In genomic region chr5:112886975-112887374, GRCh38 we compare ENCODE assay signal across 18 cellular contexts. TPM values are rescaled to one million over a fixed set of nuclear protein-coding genes. Genes with fewer than 3 reads are reported as not detected.
A peak's percentile ranks its signal among the peaks of the same experiment; 100 is the strongest.
DNase-seq lines count a peak whose midpoint lies in the region; ATAC-seq and TF ChIP-seq lines count a peak whose summit lies in the region.
"Had no signal": no experiment of that assay in that cellular context is flagged by ENCODE, and none has a peak within 500 bp of the region (broad histone marks: within the 10 kb centered on the region; RNA-seq: fewer than 3 reads in every experiment).

No MANE protein-coding gene starts in this region.

- H3K4me3 Mint-ChIP-seq in activated T-cell treated with anti-CD3 and anti-CD28 coated beads, Interleukin-2, amount 50 U/mL, for 72 hours: no peak overlapping the region
- no peak overlapping the region for H3K4me3 Mint-ChIP-seq in IgD-negative memory B cell
- no peak overlapping the region for H3K4me3 Mint-ChIP-seq in activated T-helper 2 cell treated with anti-CD3 and anti-CD28 coated beads, Interferon-gamma antibody, Interleukin-2, Interleukin-4, amounts not matched to agents 10 μg/mL and 5 μg/mL and 100 μg/mL, durations not matched to agents 14 hours and 24 hours and 36 hours (ENCODE audit: low read depth)
- peak overlapping the region; percentile 18 for H3K4me3 Mint-ChIP-seq in natural killer cell
- H3K4me3 Mint-ChIP-seq: stimulated activated memory B cell treated with anti-CD40 and anti-IgM and Interleukin-4, amounts not matched to agents 10 μg/mL and 1 μg/mL and 100 μg/mL, for 72 hours had no signal

- H3K4me1 Mint-ChIP-seq in activated T-cell treated with anti-CD3 and anti-CD28 coated beads, Interleukin-2, amount 50 U/mL, for 72 hours (ENCODE audit: low read depth): peaks cover 25% of the 10 kb centered on the region
- H3K4me1 Mint-ChIP-seq in IgD-negative memory B cell: peaks cover 2 to 8% (median 6%) of the 10 kb centered on the region in 3 donors
- peaks cover 29% of the 10 kb centered on the region for H3K4me1 Mint-ChIP-seq in activated T-helper 2 cell treated with anti-CD3 and anti-CD28 coated beads, Interferon-gamma antibody, Interleukin-2, Interleukin-4, amounts not matched to agents 10 μg/mL and 5 μg/mL and 100 μg/mL, durations not matched to agents 14 hours and 24 hours and 36 hours (ENCODE audit: low read depth)
- peaks cover 23 to 32% of the 10 kb centered on the region in 2 donors for H3K4me1 Mint-ChIP-seq in natural killer cell

- no peak for TF ChIP-seq CTCF in natural killer cell (IDR thresholded peaks at IDR 0.05)

- intact Hi-C loops in activated T-helper 2 cell treated with anti-CD3 and anti-CD28 coated beads, Interferon-gamma antibody, Interleukin-2, Interleukin-4, amounts not matched to agents 10 μg/mL and 5 μg/mL and 100 μg/mL, durations not matched to agents 14 hours and 24 hours and 36 hours (cut with micrococcal nuclease): no loop called here
- intact Hi-C loops in natural killer cell (cut with micrococcal nuclease): no loop called here

- no peak for DNase-seq in activated T-cell treated with anti-CD3 and anti-CD28 coated beads, Interleukin-2, amount 50 U/mL, for 72 hours
- no peak for DNase-seq in activated T-cell treated with anti-CD3 and anti-CD28 coated beads for 4 hours
- DNase-seq in activated T-helper 2 cell treated with anti-CD3 and anti-CD28 coated beads, Interferon-gamma antibody, Interleukin-2, Interleukin-4, amounts not matched to agents 10 μg/mL and 5 μg/mL and 100 μg/mL, durations not matched to agents 14 hours and 24 hours and 36 hours (ENCODE audit: low spot score): no peak
- no peak for DNase-seq in natural killer cell
- DNase-seq in SW 1271 (lab: John Stamatoyannopoulos, UW): no peak
- DNase-seq in stimulated activated CD4-positive, alpha-beta T cell treated with anti-CD3 and anti-CD28 coated beads, Interleukin-4, amount 100 ng/mL, for 24 hours: no peak
- DNase-seq: C1 segment of cervical spinal cord, colonic mucosa, DMS153, GF-D8, NCI-H69, OCI-M1, pancreas had no signal

- peaks cover 9 to 21% of the 10 kb centered on the region in 2 donors for H3K36me3 Mint-ChIP-seq in activated T-cell treated with anti-CD3 and anti-CD28 coated beads, Interleukin-2, amount 50 U/mL, for 72 hours (ENCODE audit: insufficient read depth in 2 of 2)
- H3K36me3 Mint-ChIP-seq in IgD-negative memory B cell: peaks cover 9% of the 10 kb centered on the region
- H3K36me3 Mint-ChIP-seq in activated T-helper 2 cell treated with anti-CD3 and anti-CD28 coated beads, Interferon-gamma antibody, Interleukin-2, Interleukin-4, amounts not matched to agents 10 μg/mL and 5 μg/mL and 100 μg/mL, durations not matched to agents 14 hours and 24 hours and 36 hours (ENCODE audit: low read depth): peaks cover 57% of the 10 kb centered on the region
- H3K36me3 Mint-ChIP-seq in natural killer cell: peaks cover 1% of the 10 kb centered on the region

- H3K9me3 Mint-ChIP-seq in activated T-cell treated with anti-CD3 and anti-CD28 coated beads, Interleukin-2, amount 50 U/mL, for 72 hours: peaks cover 2 to 3% of the 10 kb centered on the region in 2 donors
- H3K9me3 Mint-ChIP-seq in IgD-negative memory B cell (no peaks in the 10 kb centered on the region), natural killer cell (no peaks in the 10 kb centered on the region)
- H3K9me3 Mint-ChIP-seq in activated T-helper 2 cell treated with anti-CD3 and anti-CD28 coated beads, Interferon-gamma antibody, Interleukin-2, Interleukin-4, amounts not matched to agents 10 μg/mL and 5 μg/mL and 100 μg/mL, durations not matched to agents 14 hours and 24 hours and 36 hours: peaks cover 6% of the 10 kb centered on the region
- H3K9me3 Mint-ChIP-seq: stimulated activated memory B cell treated with anti-CD40 and anti-IgM and Interleukin-4, amounts not matched to agents 10 μg/mL and 1 μg/mL and 100 μg/mL, for 72 hours had no signal

- ATAC-seq in activated T-cell treated with anti-CD3 and anti-CD28 coated beads, Interleukin-2, amount 50 U/mL, for 72 hours (replicated peaks in 1 of 2): peak in 1 of 2 donors; percentile 47
- ATAC-seq in natural killer cell (peak; percentile 61 to 84 (median 67)), HG03108 (IDR thresholded peaks at IDR 0.05; ENCODE audit: unreplicated experiment) (no peak)
- ATAC-seq: pancreas; Right ventricle myocardium inferior; sciatic nerve; stimulated activated memory B cell treated with anti-CD40 and anti-IgM and Interleukin-4, amounts not matched to agents 10 μg/mL and 1 μg/mL and 100 μg/mL, for 72 hours had no signal

- no peaks in the 10 kb centered on the region for H3K27me3 Mint-ChIP-seq in activated T-cell treated with anti-CD3 and anti-CD28 coated beads, Interleukin-2, amount 50 U/mL, for 72 hours (ENCODE audit: low read depth)
- no peaks in the 10 kb centered on the region for H3K27me3 Mint-ChIP-seq in IgD-negative memory B cell
- no peaks in the 10 kb centered on the region for H3K27me3 Mint-ChIP-seq in activated T-helper 2 cell treated with anti-CD3 and anti-CD28 coated beads, Interferon-gamma antibody, Interleukin-2, Interleukin-4, amounts not matched to agents 10 μg/mL and 5 μg/mL and 100 μg/mL, durations not matched to agents 14 hours and 24 hours and 36 hours (ENCODE audit: low read depth)
- no peaks in the 10 kb centered on the region for H3K27me3 Mint-ChIP-seq in natural killer cell (ENCODE audit: low read depth in 2 of 2)
- H3K27me3 Mint-ChIP-seq: stimulated activated memory B cell treated with anti-CD40 and anti-IgM and Interleukin-4, amounts not matched to agents 10 μg/mL and 1 μg/mL and 100 μg/mL, for 72 hours had no signal

- peak overlapping the region; percentile 21 for H3K27ac Mint-ChIP-seq in activated T-cell treated with anti-CD3 and anti-CD28 coated beads, Interleukin-2, amount 50 U/mL, for 72 hours
- H3K27ac Mint-ChIP-seq in IgD-negative memory B cell (peak overlapping the region in 2 of 3 donors; percentile 72 to 90), natural killer cell (peak overlapping the region; percentile 63 to 74)
- H3K27ac Mint-ChIP-seq in activated T-helper 2 cell treated with anti-CD3 and anti-CD28 coated beads, Interferon-gamma antibody, Interleukin-2, Interleukin-4, amounts not matched to agents 10 μg/mL and 5 μg/mL and 100 μg/mL, durations not matched to agents 14 hours and 24 hours and 36 hours: peak overlapping the region; percentile 52
- H3K27ac Mint-ChIP-seq: stimulated activated memory B cell treated with anti-CD40 and anti-IgM and Interleukin-4, amounts not matched to agents 10 μg/mL and 1 μg/mL and 100 μg/mL, for 72 hours had no signal

RNA-seq across cellular contexts. Expression of gene SRP19, which starts 25.9 kb away (rescaled TPM):
- 10 to 100 TPM; 41.4 to 47.6 TPM for total RNA-seq in activated T-cell treated with anti-CD3 and anti-CD28 coated beads, Interleukin-2, amount 50 U/mL, for 72 hours
- polyA plus RNA-seq in IgD-negative memory B cell: 105 TPM
- 63.0 and 66.3 TPM in 2 replicates for total RNA-seq in activated T-helper 2 cell treated with anti-CD3 and anti-CD28 coated beads, Interferon-gamma antibody, Interleukin-2, Interleukin-4, amounts not matched to agents 10 μg/mL and 5 μg/mL and 100 μg/mL, durations not matched to agents 14 hours and 24 hours and 36 hours
- total RNA-seq in natural killer cell: 10 to 100 TPM; 52.8 to 58.5 (median 54.7) TPM

RNA-seq across cellular contexts. Expression of gene REEP5, which starts 35.1 kb away (rescaled TPM):
- total RNA-seq in activated T-cell treated with anti-CD3 and anti-CD28 coated beads, Interleukin-2, amount 50 U/mL, for 72 hours: 10 to 100 TPM; 51.0 to 63.8 TPM
- polyA plus RNA-seq in IgD-negative memory B cell: 113 TPM
- 83.4 and 85.6 TPM in 2 replicates for total RNA-seq in activated T-helper 2 cell treated with anti-CD3 and anti-CD28 coated beads, Interferon-gamma antibody, Interleukin-2, Interleukin-4, amounts not matched to agents 10 μg/mL and 5 μg/mL and 100 μg/mL, durations not matched to agents 14 hours and 24 hours and 36 hours
- total RNA-seq in natural killer cell: 10 to 100 TPM; 42.8 to 46.5 (median 46.5) TPM

Comparison
In these comparisons a context has a peak if more than half of its experiments do, and no peak if none do; other contexts are left out.
1. H3K27ac Mint-ChIP-seq: peak in every context shown above with its lines; median percentile 81 in IgD-negative memory B cell; 68 in natural killer cell; 52 in activated T-helper 2 cell treated with anti-CD3 and anti-CD28 coated beads, Interferon-gamma antibody, Interleukin-2, Interleukin-4, amounts not matched to agents 10 μg/mL and 5 μg/mL and 100 μg/mL, durations not matched to agents 14 hours and 24 hours and 36 hours; 21 in activated T-cell treated with anti-CD3 and anti-CD28 coated beads, Interleukin-2, amount 50 U/mL, for 72 hours.